13 cellular contexts compared by ENCODE assay signal in genomic region chr16:11089504-11090124, GRCh38.
DNase-seq lines count a peak whose midpoint lies in the region; ATAC-seq, FAIRE-seq and TF ChIP-seq lines count a peak whose summit lies in the region.
"Had no signal": no experiment of that assay in that cellular context is flagged by ENCODE, and none has a peak within 500 bp of the region (broad histone marks: within the 10 kb centered on the region; RNA-seq: fewer than 3 reads in every experiment).

No MANE protein-coding gene starts in this region.

- peak overlapping the region in 2 of 3 donors; percentile 59 to 80 for H3K27ac Mint-ChIP-seq in IgD-negative memory B cell
- H3K27ac Mint-ChIP-seq in nephron progenitor cell, result no peak overlapping the region

- TF ChIP-seq RAD21 in H1 (IDR thresholded peaks at IDR 0.05 in 1 of 2, conservative IDR thresholded peaks at IDR 0.05 in 1 of 2; ENCODE audit: low read depth in 2 of 2, low read length in 2 of 2), result no peak

- TF ChIP-seq EP300 in H1 (IDR thresholded peaks at IDR 0.05; ENCODE audit: borderline replicate concordance in 1 of 2, low read depth in 2 of 2, low read length in 2 of 2), result no peak

- H2AK5ac ChIP-seq in H1 (ENCODE audit: low read depth, low read length), result no peak overlapping the region

- H4K20me1 ChIP-seq in BLaER1 treated with 17β-estradiol and CSF1 and Interleukin-3, amounts not matched to agents 10 nM and 100 nM, result peaks cover 0 to 38% (median 11%) of the 10 kb centered on the region in 11 experiments; a peak in 10 of 22 replicates
- no peaks in the 10 kb centered on the region for H4K20me1 ChIP-seq in H1 (replicated peaks in 1 of 2; ENCODE audit: control insufficient read depth in 1 of 2, insufficient read depth in 2 of 2, low read length in 2 of 2)

- POLR2A ChIA-PET in H1 (lab: Charles Lee; ENCODE audit: partially characterized antibody), result no interaction called here

- H3K27me3 Mint-ChIP-seq in IgD-negative memory B cell (no peaks in the 10 kb centered on the region), nephron progenitor cell (ENCODE audit: low read depth, poor library complexity) (peaks cover 2% of the 10 kb centered on the region)
- H3K27me3 Mint-ChIP-seq: naive thymus-derived CD8-positive, alpha-beta T cell had no signal

- H3K9ac ChIP-seq in BLaER1 treated with 17β-estradiol and CSF1 and Interleukin-3, amounts not matched to agents 10 nM and 100 nM, result no peak overlapping the region
- H3K9ac ChIP-seq in H1 (replicated peaks in 1 of 4; ENCODE audit: extremely low read depth in 1 of 4, low read depth in 3 of 4, low read length in 3 of 4), result no peak overlapping the region

- peak overlapping the region in 8 of 11 experiments; percentile 62 to 83 (median 75); a peak in 15 of 22 replicates for H3K4me2 ChIP-seq in BLaER1 treated with 17β-estradiol and CSF1 and Interleukin-3, amounts not matched to agents 10 nM and 100 nM
- no peak overlapping the region for H3K4me2 ChIP-seq in H1 (ENCODE audit: insufficient read depth in 1 of 2, low read depth in 2 of 2, low read length in 2 of 2)

- H3K23ac ChIP-seq in H1 (ENCODE audit: insufficient read length), result no peak overlapping the region

- TF ChIP-seq POLR2A in H1 (IDR thresholded peaks at IDR 0.05; ENCODE audit: control extremely low read depth in 1 of 2, low read depth in 2 of 2, low read length in 2 of 2), result no peak

- no peaks in the 10 kb centered on the region for H3K27me3 ChIP-seq in BLaER1 treated with 17β-estradiol and CSF1 and Interleukin-3, amounts not matched to agents 10 nM and 100 nM
- H3K27me3 ChIP-seq in H1 (replicated peaks in 1 of 4; ENCODE audit: control insufficient read depth in 3 of 4, extremely low read depth in 1 of 4, insufficient read depth in 3 of 4, low read length in 3 of 4), result no peaks in the 10 kb centered on the region

- CTCF ChIA-PET in H1 (lab: Charles Lee; ENCODE audit: partially characterized antibody), result interaction anchor here (0.6 to 1.6 kb wide), 4 partner anchors 12 to 286 kb away, joined by 3 to 5 read pairs (median 3); no protein-coding TSS in a partner anchor

- no peak overlapping the region for H2BK20ac ChIP-seq in H1 (ENCODE audit: low read length)

- H4K8ac ChIP-seq in H1 (ENCODE audit: extremely low read depth, insufficient read depth, low read length), result peak overlapping the region; percentile 30; the same call in 1 of the 2 replicates

- no peak overlapping the region for H2BK120ac ChIP-seq in H1 (replicated peaks; ENCODE audit: low read depth, low read length)

- no peak for TF ChIP-seq CTCF in H1 (IDR thresholded peaks at IDR 0.05; ENCODE audit: control extremely low read depth in 1 of 3, insufficient read depth in 1 of 3, low read depth in 1 of 3, low read length in 3 of 3)
- TF ChIP-seq CTCF in nephron progenitor cell (IDR thresholded peaks at IDR 0.05), result no peak

- no peak overlapping the region for H4K91ac ChIP-seq in H1 (replicated peaks; ENCODE audit: insufficient read length, low read length)

- WGBS in H1 (ENCODE audit: extremely low coverage in 1 of 2, insufficient coverage in 1 of 2, insufficient read length in 1 of 2, insufficient replicate concordance in 2 of 2, low coverage in 1 of 2, low lambda C conversion rate in 2 of 2, missing lambda C conversion rate in 1 of 2), 2 experiments, result 90% methylated on average over 12 of the region's 12 CpGs; no CpG with 5 or more reads in 1 of the 2 experiments

- H3K23me2 ChIP-seq in H1 (ENCODE audit: low read depth, low read length), result no peaks in the 10 kb centered on the region

- peaks cover 0 to 56% (median 21%) of the 10 kb centered on the region in 11 experiments; a peak in 16 of 22 replicates for H3K36me3 ChIP-seq in BLaER1 treated with 17β-estradiol and CSF1 and Interleukin-3, amounts not matched to agents 10 nM and 100 nM
- no peaks in the 10 kb centered on the region for H3K36me3 ChIP-seq in H1 (ENCODE audit: control insufficient read depth in 2 of 4, insufficient read depth in 4 of 4, low read length in 3 of 4)

- no peaks in the 10 kb centered on the region for H3K79me1 ChIP-seq in H1 (ENCODE audit: low read depth, low read length)

- no peak overlapping the region for H4K5ac ChIP-seq in H1 (ENCODE audit: insufficient read length, low read depth, low read length)

- no peak overlapping the region; a peak in 1 of 22 replicates for H3K27ac ChIP-seq in BLaER1 treated with 17β-estradiol and CSF1 and Interleukin-3, amounts not matched to agents 10 nM and 100 nM
- no peak overlapping the region for H3K27ac ChIP-seq in H1 (ENCODE audit: low read depth, low read length)

- H3K56ac ChIP-seq in H1 (replicated peaks; ENCODE audit: insufficient read length, low read depth, low read length), result no peak overlapping the region

- no peak overlapping the region for H3K14ac ChIP-seq in H1 (ENCODE audit: insufficient read length)

- H3K4ac ChIP-seq in H1 (replicated peaks; ENCODE audit: insufficient read length, low read depth, low read length), result no peak overlapping the region

- no peak overlapping the region for H2AFZ ChIP-seq in H1 (ENCODE audit: low read length)

- H3K4me3 Mint-ChIP-seq in IgD-negative memory B cell, result peak overlapping the region in 1 of 4 donors; percentile 12
- no peak overlapping the region for H3K4me3 Mint-ChIP-seq in nephron progenitor cell
- H3K4me3 Mint-ChIP-seq: activated naive CD4-positive, alpha-beta T cell treated with anti-CD3 and anti-CD28 coated beads for 36 hours had no signal

- no peak overlapping the region for H2BK15ac ChIP-seq in H1 (ENCODE audit: low read length)

- no peak for ATAC-seq in GM18909 (IDR thresholded peaks at IDR 0.05; ENCODE audit: poor library complexity, unreplicated experiment)
- no peak for ATAC-seq in HG03139 (IDR thresholded peaks at IDR 0.05; ENCODE audit: unreplicated experiment)
- no peak for ATAC-seq in GM21786 (IDR thresholded peaks at IDR 0.05; ENCODE audit: unreplicated experiment)
- ATAC-seq: activated CD4-positive, CD25-positive, alpha-beta regulatory T cell treated with anti-CD3 and anti-CD28 coated beads, Interleukin-2, amount 50 U/mL, for 24 hours; naive thymus-derived CD8-positive, alpha-beta T cell had no signal

- no peak for DNase-seq in H1 (ENCODE audit: low read depth in 1 of 2, low spot score in 2 of 2)
- peak; percentile 77 for DNase-seq in mucosa of gallbladder (ENCODE audit: low spot score)
- no peak for DNase-seq in nephron progenitor cell
- DNase-seq: activated naive CD4-positive, alpha-beta T cell treated with anti-CD3 and anti-CD28 coated beads for 36 hours; effector CD8-positive, alpha-beta T cell; naive thymus-derived CD8-positive, alpha-beta T cell; SHP77 had no signal

- H3K79me2 ChIP-seq in H1 (ENCODE audit: control insufficient read depth in 1 of 2, insufficient read depth in 2 of 2, low read length in 2 of 2), result no peaks in the 10 kb centered on the region

- no peak overlapping the region for H2BK12ac ChIP-seq in H1 (ENCODE audit: low read depth, low read length)

- H3K9me3 Mint-ChIP-seq in IgD-negative memory B cell (no peaks in the 10 kb centered on the region), nephron progenitor cell (no peaks in the 10 kb centered on the region)
- H3K9me3 Mint-ChIP-seq: activated naive CD4-positive, alpha-beta T cell treated with anti-CD3 and anti-CD28 coated beads for 36 hours; naive thymus-derived CD8-positive, alpha-beta T cell had no signal

- H2BK5ac ChIP-seq in H1 (ENCODE audit: low read depth, low read length), result no peak overlapping the region

- peaks cover 49 to 70% (median 63%) of the 10 kb centered on the region in 10 experiments for H3K4me1 ChIP-seq in BLaER1 treated with 17β-estradiol and CSF1 and Interleukin-3, amounts not matched to agents 10 nM and 100 nM
- H3K4me1 ChIP-seq in H1 (replicated peaks in 1 of 4; ENCODE audit: control insufficient read depth in 3 of 4, insufficient read depth in 4 of 4, low read length in 3 of 4), result peaks cover 0 to 9% (median 1%) of the 10 kb centered on the region in 4 experiments; a peak in 2 of 7 replicates

- H3K4me3 ChIP-seq in BLaER1 treated with 17β-estradiol and CSF1 and Interleukin-3, amounts not matched to agents 10 nM and 100 nM, result no peak overlapping the region
- H3K4me3 ChIP-seq in H1 (ENCODE audit: extremely low read depth in 1 of 4, insufficient read depth in 2 of 4, low read depth in 3 of 4, low read length in 4 of 4), result no peak overlapping the region

- H3K4me1 Mint-ChIP-seq in IgD-negative memory B cell (peaks cover 19 to 21% (median 20%) of the 10 kb centered on the region in 3 donors), nephron progenitor cell (peaks cover 62% of the 10 kb centered on the region)

- FAIRE-seq in H1 (lab: Jason Lieb, UNC), result no peak

- no peak overlapping the region for H3K18ac ChIP-seq in H1 (ENCODE audit: extremely low read depth, low read length)

- no peaks in the 10 kb centered on the region for H3K9me3 ChIP-seq in BLaER1 treated with 17β-estradiol and CSF1 and Interleukin-3, amounts not matched to agents 10 nM and 100 nM (replicated peaks in 1 of 11)
- no peaks in the 10 kb centered on the region for H3K9me3 ChIP-seq in H1 (ENCODE audit: insufficient read depth in 2 of 2, low read depth in 1 of 2, low read length in 1 of 2)

- H3K36me3 Mint-ChIP-seq in IgD-negative memory B cell (peaks cover 3% of the 10 kb centered on the region), nephron progenitor cell (ENCODE audit: low read depth) (no peaks in the 10 kb centered on the region)

TF ChIP-seq in H1, 55 proteins besides CTCF, POLR2A, EP300 and RAD21 (continues in another document):
- TF ChIP-seq MAX (IDR thresholded peaks at IDR 0.05), result no peak
- no peak for TF ChIP-seq ASH2L (IDR thresholded peaks at IDR 0.05; ENCODE audit: low read length)
- no peak for TF ChIP-seq MAFK (IDR thresholded peaks at IDR 0.05; ENCODE audit: low read depth, low read length)
- TF ChIP-seq TAF1 (IDR thresholded peaks at IDR 0.05; ENCODE audit: low read depth, low read length), result no peak
- TF ChIP-seq SP2 (IDR thresholded peaks at IDR 0.05; ENCODE audit: low read length), result no peak
- no peak for TF ChIP-seq TBP (IDR thresholded peaks at IDR 0.05; ENCODE audit: low read depth, low read length)
- TF ChIP-seq ZNF274 (IDR thresholded peaks at IDR 0.05; ENCODE audit: borderline replicate concordance, extremely low read depth, low read length), result no peak
- no peak for TF ChIP-seq CEBPB (IDR thresholded peaks at IDR 0.05; ENCODE audit: low read depth, low read length)
- no peak for TF ChIP-seq RXRA (IDR thresholded peaks at IDR 0.05; ENCODE audit: insufficient read depth, low read depth, low read length)
- TF ChIP-seq FOSL1 (IDR thresholded peaks at IDR 0.05; ENCODE audit: insufficient read depth, low read depth, low read length), result no peak

Comparison
In these comparisons a context has a peak if more than half of its experiments do, and no peak if none do; other contexts are left out.
1. H3K4me2 ChIP-seq: peak in BLaER1 treated with 17β-estradiol and CSF1 and Interleukin-3, amounts not matched to agents 10 nM and 100 nM (8 of 11); none in H1 (0 of 2).